In genomic region chr1:204506969-204507316, GRCh38 we compare ENCODE assay signal across 8 cellular contexts. TPM values are rescaled to one million over a fixed set of nuclear protein-coding genes. Genes with fewer than 3 reads are reported as not detected.
DNase-seq lines count a peak whose midpoint lies in the region; ATAC-seq and TF ChIP-seq lines count a peak whose summit lies in the region.

No MANE protein-coding gene starts in this region.

- peaks cover 3 to 5% of the 10 kb centered on the region in 2 experiments; a peak in 2 of 4 replicates for H3K4me1 ChIP-seq in SK-N-SH (ENCODE audit: control insufficient read depth in 1 of 2, insufficient read depth in 2 of 2, low read depth in 1 of 2, low read length in 1 of 2)
- no peaks in the 10 kb centered on the region for H3K4me1 ChIP-seq in parathyroid adenoma
- H3K4me1 ChIP-seq in tibial artery: peaks cover 0 to 15% (median 1%) of the 10 kb centered on the region in 4 donors

- no peaks in the 10 kb centered on the region for H3K9me2 ChIP-seq in SK-N-SH

- peak overlapping the region; percentile 89 for H3K4me3 Mint-ChIP-seq in activated naive CD8-positive, alpha-beta T cell

- intact Hi-C loops in head of caudate nucleus (cut with DNase I): no loop called here
- intact Hi-C loops in tibial artery (cut with DNase I; ENCODE audit: low total_unique reads): no loop called here

- CTCF ChIA-PET in SK-N-SH (lab: Yijun Ruan, JAX): interaction anchor here (0.8 to 26.2 kb wide), 11 partner anchors 9 to 435 kb away, joined by 3 to 1005 read pairs (median 6); partner anchors contain the start of genes MDM4 and PIK3C2B

- no peaks in the 10 kb centered on the region for H3K27me3 Mint-ChIP-seq in activated naive CD8-positive, alpha-beta T cell

- H3K36me3 ChIP-seq in SK-N-SH (replicated peaks in 1 of 2; ENCODE audit: control insufficient read depth in 1 of 2, insufficient read depth in 2 of 2, low read length in 1 of 2) (no peaks in the 10 kb centered on the region), parathyroid adenoma (ENCODE audit: control insufficient read depth, insufficient read depth, low read length) (no peaks in the 10 kb centered on the region), tibial artery (no peaks in the 10 kb centered on the region)

- peak in 1 of 2 experiments; percentile 62; a peak in 1 of 4 replicates for TF ChIP-seq EP300 in SK-N-SH (IDR thresholded peaks at IDR 0.05; ENCODE audit: borderline replicate concordance in 1 of 2, low read depth in 1 of 2, low read length in 1 of 2)

- no peaks in the 10 kb centered on the region for H3K9me3 Mint-ChIP-seq in activated naive CD8-positive, alpha-beta T cell (ENCODE audit: low read depth)

- H3K9me3 ChIP-seq in SK-N-SH (no peaks in the 10 kb centered on the region), parathyroid adenoma (ENCODE audit: control insufficient read depth, low read length) (no peaks in the 10 kb centered on the region), tibial artery (no peaks in the 10 kb centered on the region)

- peaks cover 3% of the 10 kb centered on the region for H4K20me1 ChIP-seq in SK-N-SH (ENCODE audit: insufficient read depth)

- H3K27me3 ChIP-seq in SK-N-SH (ENCODE audit: insufficient read depth): no peaks in the 10 kb centered on the region
- H3K27me3 ChIP-seq in parathyroid adenoma (ENCODE audit: control insufficient read depth, insufficient read depth, low read length): no peaks in the 10 kb centered on the region
- no peaks in the 10 kb centered on the region for H3K27me3 ChIP-seq in tibial artery

- H3K4me2 ChIP-seq in SK-N-SH: peak overlapping the region; percentile 78
- H3K4me2 ChIP-seq in parathyroid adenoma (ENCODE audit: low read length): peak overlapping the region; percentile 91

- DNase-seq in GM04503 (ENCODE audit: low read depth): peak; percentile 68
- peak; percentile 95 for DNase-seq in NCI-H1092 treated with DMSO at 0.1 percent for 48 hours (lab: John Stamatoyannopoulos, UW)
- peak; percentile 43 for DNase-seq in SK-N-SH
- DNase-seq in head of caudate nucleus: peak; percentile 25 to 97 (median 85)
- peak; percentile 86 to 91 for DNase-seq in tibial artery

- under 1% methylated on average over 13 of the region's 13 CpGs for WGBS in SK-N-SH (ENCODE audit: low lambda C conversion rate)

- H2AFZ ChIP-seq in SK-N-SH (ENCODE audit: low read depth): peak overlapping the region; percentile 100
- peak overlapping the region; percentile 83 for H2AFZ ChIP-seq in parathyroid adenoma

- H3F3A ChIP-seq in SK-N-SH (replicated peaks; ENCODE audit: insufficient read depth): peaks cover 36% of the 10 kb centered on the region

- TF ChIP-seq RAD21 in SK-N-SH (IDR thresholded peaks at IDR 0.05; ENCODE audit: low read length): no peak

- TF ChIP-seq CTCF in SK-N-SH (IDR thresholded peaks at IDR 0.05): no peak
- TF ChIP-seq CTCF in parathyroid adenoma (IDR thresholded peaks at IDR 0.05): no peak
- TF ChIP-seq CTCF in tibial artery (IDR thresholded peaks at IDR 0.05): no peak

- peak overlapping the region; percentile 96 for H3K27ac Mint-ChIP-seq in activated naive CD8-positive, alpha-beta T cell

- H3K9ac ChIP-seq in SK-N-SH (peak overlapping the region; percentile 77), parathyroid adenoma (no peak overlapping the region)

- peak; percentile 76 for ATAC-seq in HG02610 (IDR thresholded peaks at IDR 0.05; ENCODE audit: unreplicated experiment)

- H3K4me3 ChIP-seq in SK-N-SH (ENCODE audit: low read depth in 2 of 2, low read length in 1 of 2) (peak overlapping the region; percentile 44 to 72), parathyroid adenoma (ENCODE audit: low read depth, low read length) (peak overlapping the region; percentile 78), tibial artery (peak overlapping the region; percentile 53 to 60)

- H3K36me3 Mint-ChIP-seq in activated naive CD8-positive, alpha-beta T cell: no peaks in the 10 kb centered on the region

- POLR2A ChIA-PET in SK-N-SH (lab: Yijun Ruan, JAX): interaction anchor here (0.7 to 3.6 kb wide), 5 partner anchors 9 to 23 kb away, joined by 3 to 51 read pairs (median 4); partner anchors contain the start of genes MDM4 and PIK3C2B

- peaks cover 38% of the 10 kb centered on the region for H3K4me1 Mint-ChIP-seq in activated naive CD8-positive, alpha-beta T cell (ENCODE audit: low read depth)

- H3K79me2 ChIP-seq in SK-N-SH (ENCODE audit: insufficient read depth): no peaks in the 10 kb centered on the region
- H3K79me2 ChIP-seq in parathyroid adenoma: no peaks in the 10 kb centered on the region

- H3K27ac ChIP-seq in SK-N-SH (ENCODE audit: low read depth in 2 of 2, low read length in 1 of 2): peak overlapping the region; percentile 92 to 95
- H3K27ac ChIP-seq in parathyroid adenoma: peak overlapping the region; percentile 82
- peak overlapping the region; percentile 87 to 93 for H3K27ac ChIP-seq in tibial artery

TF ChIP-seq in SK-N-SH, 30 proteins besides CTCF, POLR2A, EP300 and RAD21:
- peak; percentile 63 for TF ChIP-seq CHD2 (IDR thresholded peaks at IDR 0.05; ENCODE audit: low read length, partially characterized antibody)
- 0 out of 2 replicates have a peak, but pooled peaks have one; percentile 14 for TF ChIP-seq MEF2A (IDR thresholded peaks at IDR 0.05; ENCODE audit: borderline replicate concordance, low read depth)
- peak; percentile 91 for TF ChIP-seq TEAD4 (IDR thresholded peaks at IDR 0.05; ENCODE audit: borderline replicate concordance, insufficient read depth)
- no peak for TF ChIP-seq FOXJ3 (CRISPR knock-in tag; IDR thresholded peaks at IDR 0.05)
- TF ChIP-seq MAX (IDR thresholded peaks at IDR 0.05; ENCODE audit: low read depth): peak; percentile 41; the same call in 1 of the 2 replicates
- no peak for TF ChIP-seq GATA2 (CRISPR knock-in tag; IDR thresholded peaks at IDR 0.05)
- TF ChIP-seq SMC3 (IDR thresholded peaks at IDR 0.05; ENCODE audit: low read depth, low read length): no peak
- no peak for TF ChIP-seq GABPA (IDR thresholded peaks at IDR 0.05; ENCODE audit: low read depth)
- peak; percentile 64 for TF ChIP-seq FOSL2 (IDR thresholded peaks at IDR 0.05; ENCODE audit: borderline replicate concordance, low read depth)
- peak; percentile 34; the same call in 1 of the 2 replicates for TF ChIP-seq RCOR1 (IDR thresholded peaks at IDR 0.05; ENCODE audit: low read length)
- no peak for TF ChIP-seq ZBTB33 (IDR thresholded peaks at IDR 0.05; ENCODE audit: borderline replicate concordance, low read depth)
- no peak for TF ChIP-seq EZH2phosphoT487 (IDR thresholded peaks at IDR 0.05; ENCODE audit: borderline replicate concordance, low read depth)
- peak; percentile 58; the same call in 1 of the 2 replicates for TF ChIP-seq REST (IDR thresholded peaks at IDR 0.05; ENCODE audit: low read depth, low read length)
- no peak for TF ChIP-seq ELF1 (IDR thresholded peaks at IDR 0.05)
TF ChIP-seq in SK-N-SH: peak in this region for 7.

RNA-seq across cellular contexts. Expression of gene MDM4, which starts 9.3 kb away (rescaled TPM):
- polyA plus RNA-seq in SK-N-SH (2012; rRNA removed): 6.2 and 9.2 TPM in 2 replicates
- polyA plus RNA-seq in SK-N-SH (2012; cell fraction: cytosol; rRNA removed): 3.4 and 3.7 TPM in 2 replicates
- polyA plus RNA-seq in SK-N-SH (2012; cell fraction: nucleus; rRNA removed): 21.0 and 47.4 TPM in 2 replicates

RNA-seq across cellular contexts. Expression of gene PIK3C2B, which starts 12.3 kb away (rescaled TPM):
- polyA plus RNA-seq in SK-N-SH (2012; rRNA removed): 6.5 and 6.6 TPM in 2 replicates
- polyA plus RNA-seq in SK-N-SH (2012; cell fraction: cytosol; rRNA removed): 2.4 and 3.6 TPM in 2 replicates
- polyA plus RNA-seq in SK-N-SH (2012; cell fraction: nucleus; rRNA removed): 10.2 and 11.2 TPM in 2 replicates

Comparison
In these comparisons a context has a peak if more than half of its experiments do, and no peak if none do; other contexts are left out.
1. Peak in every context shown above with its lines: DNase-seq, ATAC-seq, H3K4me3 ChIP-seq and H3K27ac ChIP-seq.
2. DNase-seq: peak in every context shown above with its lines; median percentile 95 in NCI-H1092 treated with DMSO at 0.1 percent for 48 hours; 88 in tibial artery; 85 in head of caudate nucleus; 68 in GM04503; 43 in SK-N-SH.